8 cellular contexts compared by ENCODE assay signal in genomic region chr1:81799939-81800740, GRCh38. TPM values are rescaled to one million over a fixed set of nuclear protein-coding genes. Genes with fewer than 3 reads are reported as not detected.
DNase-seq lines count a peak whose midpoint lies in the region; ATAC-seq and FAIRE-seq lines count a peak whose summit lies in the region.

No MANE protein-coding gene starts in this region.

- intact Hi-C loops in left cardiac atrium (cut with DNase I): loop anchor here in 1 of 2 donors (2.0 kb wide), 1 partner anchor 493 kb away; no protein-coding TSS in a partner anchor

- peaks cover 48% of the 10 kb centered on the region for H3K27me3 Mint-ChIP-seq in activated CD8-positive, alpha-beta T cell treated with anti-CD3 and anti-CD28 coated beads, Interleukin-2, amount 10 ng/mL, durations not matched to agents 7 days and 5 days (ENCODE audit: low read depth)

- ATAC-seq in activated CD8-positive, alpha-beta T cell treated with anti-CD3 and anti-CD28 coated beads, Interleukin-2, amount 10 ng/mL, durations not matched to agents 7 days and 5 days: no peak
- peak; percentile 12 to 23 for ATAC-seq in left cardiac atrium
- ATAC-seq in GM21515 (IDR thresholded peaks at IDR 0.05; ENCODE audit: unreplicated experiment): no peak
- no peak for ATAC-seq in HG02798 (IDR thresholded peaks at IDR 0.05; ENCODE audit: poor library complexity, unreplicated experiment)
- no peak for ATAC-seq in HG03520 (IDR thresholded peaks at IDR 0.05; ENCODE audit: unreplicated experiment)

- peaks cover 5% of the 10 kb centered on the region for H3K4me1 Mint-ChIP-seq in activated CD8-positive, alpha-beta T cell treated with anti-CD3 and anti-CD28 coated beads, Interleukin-2, amount 10 ng/mL, durations not matched to agents 7 days and 5 days (ENCODE audit: low read depth)

- CTCF ChIA-PET in activated CD8-positive, alpha-beta T cell treated with anti-CD3 and anti-CD28 coated beads, Interleukin-2, amount 10 ng/mL, durations not matched to agents 7 days and 5 days (lab: Charles Lee): no interaction called here

- POLR2A ChIA-PET in activated CD8-positive, alpha-beta T cell treated with anti-CD3 and anti-CD28 coated beads, Interleukin-2, amount 10 ng/mL, durations not matched to agents 7 days and 5 days (lab: Charles Lee): no interaction called here

- no peak overlapping the region for H3K27ac Mint-ChIP-seq in activated CD8-positive, alpha-beta T cell treated with anti-CD3 and anti-CD28 coated beads, Interleukin-2, amount 10 ng/mL, durations not matched to agents 7 days and 5 days

- H3K9me3 Mint-ChIP-seq in activated CD8-positive, alpha-beta T cell treated with anti-CD3 and anti-CD28 coated beads, Interleukin-2, amount 10 ng/mL, durations not matched to agents 7 days and 5 days (ENCODE audit: insufficient read depth): no peaks in the 10 kb centered on the region

- peak; percentile 71 for FAIRE-seq in HTR-8/SVneo (lab: Jason Lieb, UNC)

- DNase-seq in AG20443 (ENCODE audit: low spot score) (peak; percentile 65), HTR-8/SVneo (ENCODE audit: insufficient read length, low spot score) (peak; percentile 36), left cardiac atrium (peak; percentile 67), renal cortical epithelial cell (ENCODE audit: low read depth) (peak; percentile 38)
- no peak for DNase-seq in activated CD8-positive, alpha-beta T cell treated with anti-CD3 and anti-CD28 coated beads, Interleukin-2, amount 10 ng/mL, durations not matched to agents 7 days and 5 days

- no peaks in the 10 kb centered on the region for H3K36me3 Mint-ChIP-seq in activated CD8-positive, alpha-beta T cell treated with anti-CD3 and anti-CD28 coated beads, Interleukin-2, amount 10 ng/mL, durations not matched to agents 7 days and 5 days (ENCODE audit: low read depth)

- H3K4me3 Mint-ChIP-seq in activated CD8-positive, alpha-beta T cell treated with anti-CD3 and anti-CD28 coated beads, Interleukin-2, amount 10 ng/mL, durations not matched to agents 7 days and 5 days: peak overlapping the region; percentile 6

RNA-seq across cellular contexts. Expression of gene ADGRL2, which starts 0.6 kb away (rescaled TPM):
- not detected for total RNA-seq in activated CD8-positive, alpha-beta T cell treated with anti-CD3 and anti-CD28 coated beads, Interleukin-2, amount 10 ng/mL, durations not matched to agents 7 days and 5 days
- 10 to 100 TPM; 57.4 to 64.4 TPM for total RNA-seq in left cardiac atrium
- total RNA-seq in renal cortical epithelial cell: 41.2 and 117 TPM in 2 replicates

Comparison
In these comparisons a context has a peak if more than half of its experiments do, and no peak if none do; other contexts are left out.
1. ATAC-seq: peak in left cardiac atrium (2 of 2); none in activated CD8-positive, alpha-beta T cell treated with anti-CD3 and anti-CD28 coated beads, Interleukin-2, amount 10 ng/mL, durations not matched to agents 7 days and 5 days (single experiment), GM21515 (single experiment), HG02798 (single experiment) and HG03520 (single experiment).
2. RNA of gene ADGRL2, which starts 0.6 kb away (total RNA-seq): 41.2 to 117 TPM in renal cortical epithelial cell and 57.4 to 64.4 TPM in left cardiac atrium; not detected in activated CD8-positive, alpha-beta T cell treated with anti-CD3 and anti-CD28 coated beads, Interleukin-2, amount 10 ng/mL, durations not matched to agents 7 days and 5 days; every median in the first group is over 10 times any median in the second.